ENCODE assay signal across 7 cellular contexts in the genomic region with DNA sequence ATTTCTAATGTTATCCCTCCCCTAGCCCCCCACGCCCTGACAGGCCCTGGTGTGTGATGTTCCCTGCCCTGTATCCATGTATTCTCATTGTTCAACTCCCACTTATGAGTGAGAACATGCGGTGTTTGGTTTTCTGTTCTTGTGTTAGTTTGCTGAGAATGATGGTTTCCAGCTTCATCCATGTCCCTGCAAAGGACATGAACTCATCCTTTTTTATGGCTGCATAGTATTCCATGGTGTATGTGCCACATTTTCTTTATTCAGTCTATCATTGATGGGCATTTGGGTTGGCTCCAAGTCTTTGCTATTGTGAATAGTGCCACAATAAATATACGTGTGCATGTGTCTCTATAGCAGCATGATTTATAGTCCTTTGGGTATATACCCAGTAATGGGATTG. TPM values are rescaled to one million over a fixed set of nuclear protein-coding genes. Genes with fewer than 3 reads are reported as not detected.
DNase-seq lines count a peak whose midpoint lies in the region; ATAC-seq, FAIRE-seq and TF ChIP-seq lines count a peak whose summit lies in the region.
"Not testable (repeated sequence)": the region's sequence is repeated elsewhere in the genome, so short reads cannot be mapped to it uniquely, and the experiment has no call there.

No MANE protein-coding gene starts in this region.

- FAIRE-seq in K562 (lab: Jason Lieb, UNC); endothelial cell of umbilical vein (lab: Jason Lieb, UNC): not testable (repeated sequence)

- H3K9me3 Mint-ChIP-seq in MCF 10A (ENCODE audit: unreplicated experiment), result not testable (repeated sequence)

- not testable (repeated sequence) for H3K27ac Mint-ChIP-seq in MCF 10A (ENCODE audit: low read depth, unreplicated experiment)

- not testable (repeated sequence) for TF ChIP-seq RAD21 in K562 (CRISPR knock-in tag; conservative IDR thresholded peaks at IDR 0.05 in 1 of 2, IDR thresholded peaks at IDR 0.05 in 1 of 2)

- POLR2A ChIA-PET in HEK293 (lab: Yijun Ruan, JAX); PC-9 (lab: Charles Lee; ENCODE audit: unreplicated experiment); K562 (lab: Yijun Ruan, JAX); MCF 10A (lab: Yijun Ruan, JAX); endothelial cell of umbilical vein (lab: Charles Lee): not testable (repeated sequence)

- WGBS in K562 (ENCODE audit: insufficient coverage, low coverage, missing lambda C conversion rate), result 5% methylated on average over 3 of the region's 3 CpGs
- WGBS in spleen, 5 donors, result 86 to 97% (median 95%) methylated on average over 3 of the region's 3 CpGs

- CTCF ChIA-PET in HEK293 (lab: Yijun Ruan, JAX); PC-9 (lab: Charles Lee); K562 (lab: Yijun Ruan, JAX; ENCODE audit: low intra/inter-chr PET ratio); MCF 10A (lab: Yijun Ruan, JAX); endothelial cell of umbilical vein (lab: Charles Lee): not testable (repeated sequence)

- H3K36me3 ChIP-seq in HEK293 (ENCODE audit: control insufficient read depth in 2 of 2, insufficient read depth in 1 of 2, low read length in 2 of 2), result peaks cover 5 to 27% of the 10 kb centered on the region in 2 experiments; a peak in 1 of 3 replicates
- not testable (repeated sequence) for H3K36me3 ChIP-seq in MM.1S (replicated peaks; ENCODE audit: insufficient read depth, low read length); K562 (ENCODE audit: control insufficient read depth, insufficient read depth, low read length)
- peaks cover 29% of the 10 kb centered on the region for H3K36me3 ChIP-seq in PC-9 (ENCODE audit: low read depth)
- peaks cover 4 to 16% of the 10 kb centered on the region in 2 experiments for H3K36me3 ChIP-seq in endothelial cell of umbilical vein (ENCODE audit: control insufficient read depth in 2 of 2, extremely low read depth in 1 of 2, insufficient read depth in 2 of 2, low read length in 2 of 2)
- peaks cover 4 to 50% (median 33%) of the 10 kb centered on the region in 6 donors for H3K36me3 ChIP-seq in spleen

- H4K20me1 ChIP-seq in MM.1S (ENCODE audit: insufficient read depth, low read length); PC-9 (ENCODE audit: insufficient read depth); K562 (replicated peaks; ENCODE audit: control insufficient read depth, insufficient read depth, low read length); endothelial cell of umbilical vein (replicated peaks; ENCODE audit: control insufficient read depth, extremely low read depth, insufficient read depth, low read length): not testable (repeated sequence)

- H3K36me3 Mint-ChIP-seq in MCF 10A (ENCODE audit: insufficient read depth, unreplicated experiment), result peaks cover 44% of the 10 kb centered on the region

- not testable (repeated sequence) for DNase-seq in MM.1S; PC-9; K562 (ENCODE audit: extremely low read depth in 1 of 4, low spot score in 3 of 4); MCF 10A (ENCODE audit: unreplicated experiment); endothelial cell of umbilical vein (ENCODE audit: low read depth, low spot score)
- DNase-seq in spleen, result peak; percentile 12

- not testable (repeated sequence) for H3K4me2 ChIP-seq in MM.1S (ENCODE audit: low read depth, low read length); PC-9; K562 (ENCODE audit: insufficient read depth, low read length); endothelial cell of umbilical vein (ENCODE audit: insufficient read depth, low read length)

- not testable (repeated sequence) for H3K9ac ChIP-seq in MM.1S (ENCODE audit: low read length); K562 (ENCODE audit: insufficient read depth in 1 of 2, low read depth in 2 of 2, low read length in 2 of 2); endothelial cell of umbilical vein (replicated peaks; ENCODE audit: extremely low read depth, insufficient read depth, low read length)

- not testable (repeated sequence) for H3K4me3 Mint-ChIP-seq in MCF 10A (ENCODE audit: unreplicated experiment)

- BruUV-seq in PC-9 (replicated peaks; lab: Mats Ljungman, UMichigan) (TSS peak; percentile 14), MCF 10A (replicated peaks; lab: Mats Ljungman, UMichigan) (TSS peak; percentile 26), endothelial cell of umbilical vein (replicated peaks; lab: Mats Ljungman, UMichigan) (TSS peak; percentile 21)
- BruUV-seq in K562 (replicated peaks; lab: Mats Ljungman, UMichigan), result not testable (repeated sequence)

- dilution Hi-C loops in endothelial cell of umbilical vein (cut with MboI; ENCODE audit: extremely low pct_ligation_motif_present, low sequenced_read_pairs), result not testable (repeated sequence)

- not testable (repeated sequence) for H3K4me3 ChIP-seq in HEK293 (ENCODE audit: low read depth, low read length); MM.1S (ENCODE audit: low read length); PC-9; K562; endothelial cell of umbilical vein (replicated peaks in 1 of 3; ENCODE audit: insufficient read depth in 1 of 3, low read depth in 1 of 3, low read length in 3 of 3); spleen

- not testable (repeated sequence) for TF ChIP-seq POLR2A in K562 (conservative IDR thresholded peaks at IDR 0.05); endothelial cell of umbilical vein (IDR thresholded peaks at IDR 0.05; ENCODE audit: low read depth, low read length); spleen (IDR thresholded peaks at IDR 0.05)

- intact Hi-C loops in PC-9 (cut with micrococcal nuclease; ENCODE audit: unreplicated experiment); K562 (cut with micrococcal nuclease); MCF 10A (cut with micrococcal nuclease); endothelial cell of umbilical vein (cut with micrococcal nuclease); spleen (cut with DNase I; ENCODE audit: low total_unique reads): not testable (repeated sequence)

- H3K9me2 ChIP-seq in MM.1S (replicated peaks; ENCODE audit: insufficient read depth, low read length); PC-9 (ENCODE audit: insufficient read depth): not testable (repeated sequence)

- H3K9me3 ChIP-seq in HEK293 (ENCODE audit: control insufficient read depth, insufficient read depth, low read depth, low read length); MM.1S (replicated peaks; ENCODE audit: insufficient read depth, low read length); PC-9 (ENCODE audit: insufficient read depth, low read depth); K562 (replicated peaks; ENCODE audit: control insufficient read depth, insufficient read depth, low read depth, low read length); endothelial cell of umbilical vein (replicated peaks; ENCODE audit: control insufficient read depth, insufficient read depth, low read length): not testable (repeated sequence)
- H3K9me3 ChIP-seq in spleen, result peaks cover 0 to 17% (median 10%) of the 10 kb centered on the region in 8 donors

- H3K4me1 ChIP-seq in HEK293 (ENCODE audit: control insufficient read depth, insufficient read depth, low read length); PC-9 (replicated peaks; ENCODE audit: insufficient read depth); K562 (replicated peaks in 1 of 2; ENCODE audit: control insufficient read depth in 2 of 2, insufficient read depth in 2 of 2, low read length in 2 of 2); spleen: not testable (repeated sequence)
- H3K4me1 ChIP-seq in MM.1S (ENCODE audit: low read length) (peaks cover 14% of the 10 kb centered on the region), endothelial cell of umbilical vein (ENCODE audit: control insufficient read depth, extremely low read depth, insufficient read depth, low read length) (peaks cover 30% of the 10 kb centered on the region)

- in situ Hi-C loops in K562 (cut with MboI), result not testable (repeated sequence)

- H2AFZ ChIP-seq in MM.1S (ENCODE audit: low read length); PC-9; K562 (ENCODE audit: low read depth, low read length); endothelial cell of umbilical vein (ENCODE audit: low read depth, low read length): not testable (repeated sequence)

- H3F3A ChIP-seq in MM.1S (ENCODE audit: insufficient read depth, low read length); PC-9 (ENCODE audit: insufficient read depth, low read depth): not testable (repeated sequence)

- not testable (repeated sequence) for TF ChIP-seq EP300 in K562 (IDR thresholded peaks at IDR 0.05; ENCODE audit: low read length)

- ATAC-seq in K562, result not testable (repeated sequence)

- H3K27me3 Mint-ChIP-seq in MCF 10A (ENCODE audit: insufficient read depth, unreplicated experiment), result not testable (repeated sequence)

- not testable (repeated sequence) for H3K27me3 ChIP-seq in MM.1S (replicated peaks; ENCODE audit: insufficient read depth, low read length); PC-9 (ENCODE audit: insufficient read depth, low read depth); K562 (ENCODE audit: control insufficient read depth in 2 of 2, insufficient read depth in 2 of 2, low read length in 2 of 2); endothelial cell of umbilical vein (ENCODE audit: control insufficient read depth in 2 of 2, insufficient read depth in 2 of 2, low read length in 2 of 2); spleen (replicated peaks in 1 of 7)

- not testable (repeated sequence) for H3K79me2 ChIP-seq in MM.1S (ENCODE audit: low read length); PC-9 (ENCODE audit: low read depth); K562 (ENCODE audit: control insufficient read depth, insufficient read depth, low read length); endothelial cell of umbilical vein (ENCODE audit: control insufficient read depth, insufficient read depth, low read length)

- not testable (repeated sequence) for TF ChIP-seq CTCF in HEK293 (tag by site-specific recombination; IDR thresholded peaks at IDR 0.05); MM.1S (IDR thresholded peaks at IDR 0.05; ENCODE audit: low read length); PC-9 (conservative IDR thresholded peaks at IDR 0.05); K562 (IDR thresholded peaks at IDR 0.05 in 2 of 3, conservative IDR thresholded peaks at IDR 0.05 in 1 of 3; ENCODE audit: insufficient read depth in 2 of 3, low read depth in 1 of 3, low read length in 3 of 3); MCF 10A (IDR thresholded peaks at IDR 0.05; ENCODE audit: unreplicated experiment); endothelial cell of umbilical vein (IDR thresholded peaks at IDR 0.05; ENCODE audit: extremely low read depth in 1 of 2, insufficient read depth in 1 of 2, low read depth in 1 of 2, low read length in 2 of 2); spleen (IDR thresholded peaks at IDR 0.05 in 8 of 11, conservative IDR thresholded peaks at IDR 0.05 in 3 of 11)

- H3K9me1 ChIP-seq in K562 (ENCODE audit: control insufficient read depth, insufficient read depth, low read length); endothelial cell of umbilical vein (replicated peaks; ENCODE audit: control insufficient read depth, extremely low read depth, insufficient read depth, low read length): not testable (repeated sequence)

- H3K4me1 Mint-ChIP-seq in MCF 10A (ENCODE audit: insufficient read depth, unreplicated experiment), result not testable (repeated sequence)

- H3K27ac ChIP-seq in HEK293 (ENCODE audit: extremely low read depth, low read depth, low read length); PC-9; K562 (ENCODE audit: extremely low read depth, low read depth, low read length); endothelial cell of umbilical vein (ENCODE audit: insufficient read depth, low read depth, low read length); spleen: not testable (repeated sequence)
- peak overlapping the region; percentile 98; the same call in 1 of the 2 replicates for H3K27ac ChIP-seq in MM.1S (ENCODE audit: low read length)

RNA-seq across cellular contexts. Expression of a gene that starts 45.9 kb away (rescaled TPM):
- total RNA-seq in PC-9 (2021) (33.6 and 41.7 TPM in 2 replicates), K562 (2014; rRNA removed) (2.4 and 3.3 TPM in 2 replicates), K562 (2014; rRNA removed; fragmentation: Illumina TruSeq; extraction: Trizol) (4.7 and 6.1 TPM in 2 replicates), K562 (2015; rRNA removed; fragmentation: Illumina TruSeq; extraction: Trizol) (4.4 and 5.9 TPM in 2 replicates), K562 (2021) (5.4 and 6.0 TPM in 2 replicates), MCF 10A (2022) (35.5 and 39.0 TPM in 2 replicates), endothelial cell of umbilical vein (74.7 and 86.3 TPM in 2 replicates), spleen (100 to 1,000 TPM in 1 of 7 donors, 10 to 100 TPM in 6; 57.3 to 132 (median 87.5) TPM)
- 2.8 and 11.8 TPM in 2 replicates for total RNA-seq in K562 (2011; cell fraction: chromatin; rRNA removed; ENCODE audit: low replicate concordance)
- 0.67 and 2.5 TPM in 2 replicates for total RNA-seq in K562 (2011; cell fraction: nucleolus; rRNA removed)
- total RNA-seq in K562 (2011; cell fraction: nucleoplasm; rRNA removed), result 4.9 TPM in 2 replicates
- polyA plus RNA-seq in K562 (2011; rRNA removed) (1.3 and 3.4 TPM in 2 replicates), K562 (2014; fragmentation: Illumina TruSeq; extraction: Trizol) (3.3 and 5.6 TPM in 2 replicates), K562 (2014; fragmentation: Nextera tagmentation; extraction: Ambion mirVana) (1 to 10 TPM; 2.2 to 3.3 TPM), K562 (2014; rRNA removed) (3.8 and 4.7 TPM in 2 replicates), endothelial cell of umbilical vein (7.3 and 9.6 TPM in 2 replicates), spleen (100 to 1,000 TPM in 2 of 3 donors, 10 to 100 TPM in 1; 39.1 to 123 (median 114) TPM)
- 0.41 and 0.45 TPM in 2 replicates for polyA plus RNA-seq in K562 (2011; cell fraction: cytosol; rRNA removed)
- 1.5 and 2.0 TPM in 2 replicates for polyA plus RNA-seq in K562 (2011; cell fraction: nucleus; rRNA removed)
- polyA plus RNA-seq in K562 (2012), result 2.7 and 3.4 TPM in 2 replicates
- polyA minus RNA-seq in K562 (2011; rRNA and poly(A)+ RNA removed), result 1.4 and 1.9 TPM in 2 replicates
- polyA minus RNA-seq in K562 (2011; cell fraction: cytosol; rRNA and poly(A)+ RNA removed), result 0.55 and 2.0 TPM in 2 replicates
- polyA minus RNA-seq in K562 (2011; cell fraction: nucleus; rRNA and poly(A)+ RNA removed), result 2.3 and 3.6 TPM in 2 replicates
- polyA plus RNA-seq in endothelial cell of umbilical vein (2011; cell fraction: cytosol; rRNA removed), result 8.4 and 9.8 TPM in 2 replicates
- 66.0 and 110 TPM in 2 replicates for polyA plus RNA-seq in endothelial cell of umbilical vein (2011; cell fraction: nucleus; rRNA removed)
- polyA plus RNA-seq in endothelial cell of umbilical vein (2012), result 28.0 and 37.8 TPM in 2 replicates
- polyA minus RNA-seq in endothelial cell of umbilical vein, result 9.5 and 13.3 TPM in 2 replicates
- 7.2 TPM for polyA minus RNA-seq in endothelial cell of umbilical vein (2011; cell fraction: cytosol; rRNA and poly(A)+ RNA removed)
- polyA minus RNA-seq in endothelial cell of umbilical vein (2011; cell fraction: nucleus; rRNA and poly(A)+ RNA removed), result 67.3 and 84.0 TPM in 2 replicates
